21 cellular contexts compared by ENCODE assay signal in genomic region chr10:73593110-73593509, GRCh38. TPM values are rescaled to one million over a fixed set of nuclear protein-coding genes. Genes with fewer than 3 reads are reported as not detected.
DNase-seq lines count a peak whose midpoint lies in the region; ATAC-seq, FAIRE-seq and TF ChIP-seq lines count a peak whose summit lies in the region.
"Had no signal": no experiment of that assay in that cellular context is flagged by ENCODE, and none has a peak within 500 bp of the region (broad histone marks: within the 10 kb centered on the region; RNA-seq: fewer than 3 reads in every experiment).

No MANE protein-coding gene starts in this region.

- TF ChIP-seq POLR2A in HepG2 (IDR thresholded peaks at IDR 0.05; ENCODE audit: insufficient read depth in 1 of 2, low read depth in 2 of 2, low read length in 2 of 2), result no peak
- TF ChIP-seq POLR2A in right lobe of liver (IDR thresholded peaks at IDR 0.05), result no peak
- TF ChIP-seq POLR2A in vagina (IDR thresholded peaks at IDR 0.05), result no peak

- H3K36me3 Mint-ChIP-seq in endodermal cell (ENCODE audit: low read depth) (peaks cover 8% of the 10 kb centered on the region), nephron progenitor cell (ENCODE audit: low read depth) (peaks cover 12% of the 10 kb centered on the region), chondrocyte (ENCODE audit: low read depth) (no peaks in the 10 kb centered on the region)

- TF ChIP-seq EP300 in HepG2 (IDR thresholded peaks at IDR 0.05; ENCODE audit: low read depth in 2 of 2, low read length in 2 of 2), result no peak
- no peak for TF ChIP-seq EP300 in HepG2 (CRISPR knock-in tag; IDR thresholded peaks at IDR 0.05; ENCODE audit: borderline replicate concordance)

- H3K9me3 Mint-ChIP-seq in endodermal cell (no peaks in the 10 kb centered on the region), nephron progenitor cell (no peaks in the 10 kb centered on the region), chondrocyte (ENCODE audit: low read depth) (no peaks in the 10 kb centered on the region)

- CTCF ChIA-PET in HepG2 (lab: Yijun Ruan, JAX; ENCODE audit: low intra/inter-chr PET ratio, low total read pairs), result no interaction called here

- WGBS in HepG2 (ENCODE audit: low lambda C conversion rate), result 95% methylated on average over 4 of the region's 4 CpGs
- 93% methylated on average over 3 of the region's 4 CpGs for WGBS in right lobe of liver (ENCODE audit: insufficient coverage, low coverage, low lambda C conversion rate, missing lambda C conversion rate)
- WGBS in endodermal cell (ENCODE audit: insufficient coverage in 1 of 2, insufficient read length in 1 of 2), 2 experiments, result 90 to 93% methylated on average over 2 to 4 of the region's 4 CpGs

- no peak overlapping the region for H3K9ac ChIP-seq in HepG2 (ENCODE audit: insufficient read depth, low read depth, low read length)
- H3K9ac ChIP-seq in endodermal cell (ENCODE audit: extremely low read depth, low read length, poor library complexity, severe bottlenecking), result no peak overlapping the region
- H3K9ac ChIP-seq: BLaER1, KMS-11 had no signal

- in situ Hi-C loops in HepG2 (cut with HindIII; ENCODE audit: extremely low pct_ligation_motif_present, low pct_unique_long_range_greater_than_20kb), result no loop called here

- H3K4me3 Mint-ChIP-seq in endodermal cell (no peak overlapping the region), nephron progenitor cell (no peak overlapping the region), chondrocyte (ENCODE audit: unreplicated experiment) (no peak overlapping the region)

- no peaks in the 10 kb centered on the region for H3K36me3 ChIP-seq in HepG2 (replicated peaks in 1 of 2; ENCODE audit: control insufficient read depth in 1 of 2, insufficient read depth in 2 of 2, low read length in 2 of 2)
- H3K36me3 ChIP-seq in right lobe of liver, result no peaks in the 10 kb centered on the region
- H3K36me3 ChIP-seq in endodermal cell (ENCODE audit: control insufficient read depth, insufficient read depth, low read length), result no peaks in the 10 kb centered on the region
- H3K36me3 ChIP-seq in vagina, result no peaks in the 10 kb centered on the region
- H3K36me3 ChIP-seq: BLaER1 had no signal

- no peaks in the 10 kb centered on the region for H4K20me1 ChIP-seq in HepG2 (ENCODE audit: insufficient read depth, low read length)
- H4K20me1 ChIP-seq: BLaER1 had no signal

- H3K9me3 ChIP-seq in HepG2 (ENCODE audit: low read length) (no peaks in the 10 kb centered on the region), right lobe of liver (no peaks in the 10 kb centered on the region), endodermal cell (ENCODE audit: control insufficient read depth, low read length) (no peaks in the 10 kb centered on the region), vagina (no peaks in the 10 kb centered on the region)
- H3K9me3 ChIP-seq: BLaER1 had no signal

- BruUV-seq in HepG2 (replicated peaks; lab: Mats Ljungman, UMichigan), result no TSS peak

- no peak for TF ChIP-seq RAD21 in HepG2 (CRISPR knock-in tag; IDR thresholded peaks at IDR 0.05)

- intact Hi-C loops in HepG2 (cut with micrococcal nuclease; ENCODE audit: unreplicated experiment) (no loop called here), right lobe of liver (cut with DNase I) (no loop called here), vagina (cut with DNase I) (no loop called here), posterior cingulate gyrus (cut with DNase I) (no loop called here)

- H3K4me3 ChIP-seq in HepG2 (replicated peaks in 1 of 3; ENCODE audit: insufficient read depth in 1 of 3, low read depth in 2 of 3, low read length in 3 of 3), result no peak overlapping the region
- no peak overlapping the region for H3K4me3 ChIP-seq in right lobe of liver
- H3K4me3 ChIP-seq in endodermal cell (ENCODE audit: low read length), result no peak overlapping the region
- no peak overlapping the region for H3K4me3 ChIP-seq in vagina
- H3K4me3 ChIP-seq: BLaER1, GM12878 had no signal

- H3K27me3 ChIP-seq in HepG2 (ENCODE audit: control insufficient read depth in 1 of 2, insufficient read depth in 2 of 2, low read length in 2 of 2) (no peaks in the 10 kb centered on the region; a peak in 1 of 5 replicates), right lobe of liver (no peaks in the 10 kb centered on the region), endodermal cell (ENCODE audit: control insufficient read depth, insufficient read depth, low read length, poor library complexity, severe bottlenecking) (no peaks in the 10 kb centered on the region), vagina (no peaks in the 10 kb centered on the region)
- H3K27me3 ChIP-seq: BLaER1 had no signal

- ATAC-seq in HepG2 (no peak), right lobe of liver (no peak)
- ATAC-seq: PC-3 had no signal

- POLR2A ChIA-PET in HepG2 (lab: Yijun Ruan, JAX), result no interaction called here

- TF ChIP-seq CTCF in HepG2 (CRISPR knock-in tag; IDR thresholded peaks at IDR 0.05) (no peak), right lobe of liver (IDR thresholded peaks at IDR 0.05) (no peak), endodermal cell (conservative IDR thresholded peaks at IDR 0.05) (no peak), nephron progenitor cell (IDR thresholded peaks at IDR 0.05) (no peak), vagina (IDR thresholded peaks at IDR 0.05) (no peak), chondrocyte (IDR thresholded peaks at IDR 0.05) (no peak)

- H3K27me3 Mint-ChIP-seq in endodermal cell (ENCODE audit: insufficient read depth), result no peaks in the 10 kb centered on the region
- no peaks in the 10 kb centered on the region for H3K27me3 Mint-ChIP-seq in nephron progenitor cell (ENCODE audit: low read depth, poor library complexity)
- no peaks in the 10 kb centered on the region for H3K27me3 Mint-ChIP-seq in chondrocyte (ENCODE audit: low read depth)

- peaks cover 40% of the 10 kb centered on the region for H3K4me1 Mint-ChIP-seq in endodermal cell
- peaks cover 33% of the 10 kb centered on the region for H3K4me1 Mint-ChIP-seq in nephron progenitor cell
- peaks cover 12% of the 10 kb centered on the region for H3K4me1 Mint-ChIP-seq in chondrocyte (ENCODE audit: low read depth)

- H3K4me2 ChIP-seq in HepG2 (ENCODE audit: low read depth, low read length), result no peak overlapping the region
- H3K4me2 ChIP-seq: BLaER1, KMS-11 had no signal

- H3K79me2 ChIP-seq in HepG2 (ENCODE audit: insufficient read depth, low read length), result peaks cover 13% of the 10 kb centered on the region

- FAIRE-seq in HepG2 (lab: Jason Lieb, UNC), result no peak
- FAIRE-seq: GM12878 had no signal

- H3K27ac Mint-ChIP-seq in endodermal cell (peak overlapping the region; percentile 99), nephron progenitor cell (peak overlapping the region; percentile 77), chondrocyte (ENCODE audit: unreplicated experiment) (no peak overlapping the region)

- DNase-seq in HepG2 (ENCODE audit: low spot score) (no peak), right lobe of liver (no peak), endodermal cell (no peak), nephron progenitor cell (no peak), vagina (ENCODE audit: extremely low spot score in 2 of 2) (no peak), RKO (ENCODE audit: low spot score) (no peak), chondrocyte (ENCODE audit: low spot score) (no peak), posterior cingulate gyrus (no peak)
- DNase-seq: 8988T, DMS79, NCI-H1092 treated with DMSO at 0.1 percent for 48 hours, NCI-H1694 treated with DMSO at 0.1 percent for 48 hours, NCI-H345, NCI-H69, Right ventricle myocardium superior had no signal

- H3K4me1 ChIP-seq in HepG2 (ENCODE audit: insufficient read depth, low read length) (peaks cover 61% of the 10 kb centered on the region), right lobe of liver (peaks cover 0 to 34% (median 7%) of the 10 kb centered on the region in 4 donors), endodermal cell (ENCODE audit: control insufficient read depth, insufficient read depth, low read length) (peaks cover 2% of the 10 kb centered on the region), vagina (peaks cover 19% of the 10 kb centered on the region)

- H3K27ac ChIP-seq in HepG2 (ENCODE audit: extremely low read length, insufficient read depth, low read length) (no peak overlapping the region), right lobe of liver (no peak overlapping the region), endodermal cell (ENCODE audit: low read depth, low read length) (no peak overlapping the region), vagina (peak overlapping the region; percentile 78)
- H3K27ac ChIP-seq: BLaER1, HL-60, KMS-11 had no signal

- H2AFZ ChIP-seq in HepG2 (ENCODE audit: low read length), result no peak overlapping the region

RNA-seq across cellular contexts. Expression of gene USP54, which starts 2.0 kb away (rescaled TPM):
- 18.1 and 20.2 TPM in 2 replicates for total RNA-seq in HepG2 (2016; rRNA removed; fragmentation: Illumina TruSeq; extraction: Trizol)
- 11.3 and 14.3 TPM in 2 replicates for total RNA-seq in HepG2 (2016; cell fraction: cytosol; rRNA removed; fragmentation: Illumina TruSeq; extraction: Trizol; ENCODE audit: low read depth)
- total RNA-seq in HepG2 (2016; cell fraction: insoluble cytoplasmic fraction; rRNA removed; fragmentation: Illumina TruSeq; extraction: Trizol), result 17.6 and 24.1 TPM in 2 replicates
- 13.5 and 16.9 TPM in 2 replicates for total RNA-seq in HepG2 (2016; cell fraction: membrane; rRNA removed; fragmentation: Illumina TruSeq; extraction: Trizol)
- 21.2 and 23.4 TPM in 2 replicates for total RNA-seq in HepG2 (2016; cell fraction: nucleus; rRNA removed; fragmentation: Illumina TruSeq; extraction: Trizol)
- polyA plus RNA-seq in HepG2 (2011; rRNA removed), result 16.1 and 25.0 TPM in 2 replicates
- 10.3 and 14.4 TPM in 2 replicates for polyA plus RNA-seq in HepG2 (2011; cell fraction: cytosol; rRNA removed)
- 15.2 and 17.5 TPM in 2 replicates for polyA plus RNA-seq in HepG2 (2011; cell fraction: nucleus; rRNA removed)
- polyA plus RNA-seq in HepG2 (2012), result 9.0 and 10.2 TPM in 2 replicates
- polyA plus RNA-seq in HepG2 (2016; cell fraction: cytosol; fragmentation: Illumina TruSeq; extraction: Trizol; ENCODE audit: low read depth), result 0.40 and 0.62 TPM in 2 replicates
- 8.0 and 9.7 TPM in 2 replicates for polyA plus RNA-seq in HepG2 (2016; cell fraction: insoluble cytoplasmic fraction; fragmentation: Illumina TruSeq; extraction: Trizol; ENCODE audit: low read depth)
- 1.5 and 2.1 TPM in 2 replicates for polyA plus RNA-seq in HepG2 (2016; cell fraction: membrane; fragmentation: Illumina TruSeq; extraction: Trizol; ENCODE audit: low read depth)
- polyA plus RNA-seq in HepG2 (2016; cell fraction: nucleus; fragmentation: Illumina TruSeq; extraction: Trizol; ENCODE audit: insufficient read depth, low read depth), result 18.9 and 21.0 TPM in 2 replicates
- polyA minus RNA-seq in HepG2 (2011; rRNA and poly(A)+ RNA removed; ENCODE audit: low replicate concordance), result 35.8 and 39.2 TPM in 2 replicates
- 9.8 and 12.8 TPM in 2 replicates for polyA minus RNA-seq in HepG2 (2011; cell fraction: cytosol; rRNA and poly(A)+ RNA removed)
- polyA minus RNA-seq in HepG2 (2011; cell fraction: nucleus; rRNA and poly(A)+ RNA removed), result 24.6 and 31.2 TPM in 2 replicates
- total RNA-seq in right lobe of liver, result 1 to 10 TPM; 1.5 to 5.7 (median 3.6) TPM
- 100 to 1,000 TPM in 1 of 2 donors, 10 to 100 TPM in 1; 89.5 to 110 TPM for total RNA-seq in endodermal cell
- polyA plus RNA-seq in endodermal cell (2013, experiment 1 of 2), result 41.0 TPM
- polyA plus RNA-seq in endodermal cell (2013, experiment 2 of 2), result 33.4 TPM
- total RNA-seq in vagina, result 27.7 TPM
- total RNA-seq in chondrocyte, result 5.8 to 11.6 TPM (median 6.5 TPM) in 3 replicates

RNA-seq across cellular contexts. Expression of gene MYOZ1, which starts 48.2 kb away (rescaled TPM):
- total RNA-seq in HepG2 (2016; rRNA removed; fragmentation: Illumina TruSeq; extraction: Trizol), result not detected in 2 replicates
- total RNA-seq in HepG2 (2016; cell fraction: cytosol; rRNA removed; fragmentation: Illumina TruSeq; extraction: Trizol; ENCODE audit: low read depth), result not detected in 2 replicates
- total RNA-seq in HepG2 (2016; cell fraction: insoluble cytoplasmic fraction; rRNA removed; fragmentation: Illumina TruSeq; extraction: Trizol), result not detected in 2 replicates
- total RNA-seq in HepG2 (2016; cell fraction: membrane; rRNA removed; fragmentation: Illumina TruSeq; extraction: Trizol), result not detected in 2 replicates
- not detected in 2 replicates for total RNA-seq in HepG2 (2016; cell fraction: nucleus; rRNA removed; fragmentation: Illumina TruSeq; extraction: Trizol)
- not detected in 2 replicates for polyA plus RNA-seq in HepG2 (2011; rRNA removed)
- not detected in 2 replicates for polyA plus RNA-seq in HepG2 (2011; cell fraction: cytosol; rRNA removed)
- polyA plus RNA-seq in HepG2 (2011; cell fraction: nucleus; rRNA removed), result not detected in 2 replicates
- polyA plus RNA-seq in HepG2 (2012), result not detected in 2 replicates
- not detected in 2 replicates for polyA plus RNA-seq in HepG2 (2016; cell fraction: cytosol; fragmentation: Illumina TruSeq; extraction: Trizol; ENCODE audit: low read depth)
- polyA plus RNA-seq in HepG2 (2016; cell fraction: insoluble cytoplasmic fraction; fragmentation: Illumina TruSeq; extraction: Trizol; ENCODE audit: low read depth), result not detected in 2 replicates
- polyA plus RNA-seq in HepG2 (2016; cell fraction: membrane; fragmentation: Illumina TruSeq; extraction: Trizol; ENCODE audit: low read depth), result not detected in 2 replicates
- polyA plus RNA-seq in HepG2 (2016; cell fraction: nucleus; fragmentation: Illumina TruSeq; extraction: Trizol; ENCODE audit: insufficient read depth, low read depth), result not detected in 2 replicates
- not detected in 2 replicates for polyA minus RNA-seq in HepG2 (2011; rRNA and poly(A)+ RNA removed; ENCODE audit: low replicate concordance)
- polyA minus RNA-seq in HepG2 (2011; cell fraction: cytosol; rRNA and poly(A)+ RNA removed), result not detected in 2 replicates
- polyA minus RNA-seq in HepG2 (2011; cell fraction: nucleus; rRNA and poly(A)+ RNA removed), result not detected in 2 replicates
- 1 to 10 TPM in 1 of 6 experiments, under 1 TPM in 1, not detected in 4; 0.74 to 1.1 TPM for total RNA-seq in right lobe of liver
- total RNA-seq in endodermal cell, result 1 to 10 TPM; 1.6 to 2.4 TPM
- 0.46 TPM for polyA plus RNA-seq in endodermal cell (2013, experiment 1 of 2)
- 0.62 TPM for polyA plus RNA-seq in endodermal cell (2013, experiment 2 of 2)
- not detected for total RNA-seq in vagina
- total RNA-seq in chondrocyte, result 4.2 to 18.4 TPM (median 5.2 TPM) in 3 replicates
- total RNA-seq: MCF 10A, PC-3 had no signal
